ENCODE assay signal across 22 cellular contexts in the genomic region with DNA sequence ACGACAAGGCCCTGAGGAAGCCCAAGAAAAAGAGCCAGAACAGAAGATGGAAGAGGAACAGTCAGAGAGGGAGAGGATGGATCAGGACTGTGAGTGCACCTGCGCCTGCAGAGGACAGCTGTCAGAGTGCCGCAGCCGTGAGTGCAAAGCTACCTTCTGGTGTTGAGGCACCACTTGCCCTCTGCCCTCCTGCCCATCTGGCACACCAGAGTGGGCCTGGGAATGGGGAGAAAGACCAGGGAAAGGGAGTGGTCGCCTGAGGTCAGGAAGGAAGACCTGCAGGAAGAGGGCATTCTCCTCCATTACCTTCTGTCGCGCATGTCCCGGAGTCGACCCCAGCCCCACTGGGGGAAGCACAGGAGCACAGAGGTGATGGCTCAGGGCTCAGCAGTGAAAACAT. TPM values are rescaled to one million over a fixed set of nuclear protein-coding genes. Genes with fewer than 3 reads are reported as not detected.
"Had no signal": no experiment of that assay in that cellular context is flagged by ENCODE, and none has a peak within 500 bp of the region (broad histone marks: within the 10 kb centered on the region; RNA-seq: fewer than 3 reads in every experiment).

No MANE protein-coding gene starts in this region.

- H3K36me3 ChIP-seq: colonic mucosa, gastroesophageal sphincter, neutrophil, right lobe of liver, thyroid gland had no signal

- H3K9me3 ChIP-seq: colonic mucosa, esophagus muscularis mucosa, gastroesophageal sphincter, neutrophil, right lobe of liver, thyroid gland had no signal

- H3K27me3 ChIP-seq: colonic mucosa, esophagus muscularis mucosa, gastroesophageal sphincter, right lobe of liver, thyroid gland had no signal

- H3K36me3 Mint-ChIP-seq: immature natural killer cell; naive thymus-derived CD4-positive, alpha-beta T cell had no signal

- H3K4me1 ChIP-seq: colonic mucosa, parathyroid adenoma, right lobe of liver had no signal

- H3K27ac ChIP-seq: colonic mucosa, esophagus muscularis mucosa, gastroesophageal sphincter, neutrophil, parathyroid adenoma, right lobe of liver, thyroid gland had no signal

- H3K9me3 Mint-ChIP-seq: activated CD4-positive, alpha-beta T cell treated with anti-CD3 and anti-CD28 coated beads, Interleukin-2, amount 10 ng/mL, durations not matched to agents 24 days and 14 days; activated naive CD8-positive, alpha-beta T cell treated with anti-CD3 and anti-CD28 coated beads, Interleukin-2, amount 50 U/mL, for 24 hours; activated T-helper 1 cell treated with anti-CD3 and anti-CD28 coated beads, Interleukin-12 subunit alpha, Interleukin-12 subunit beta, Interleukin-2, Interleukin-4 antibody, amounts not matched to agents 30 ng/mL and 10 ng/mL and 1 ng/mL, durations not matched to agents 14 hours and 24 hours and 36 hours; brain; immature natural killer cell; naive thymus-derived CD4-positive, alpha-beta T cell had no signal

- H3K27me3 Mint-ChIP-seq: brain had no signal

- H3K4me3 ChIP-seq: colonic mucosa, esophagus muscularis mucosa, gastroesophageal sphincter, right lobe of liver, thyroid gland had no signal

- ATAC-seq: activated naive CD8-positive, alpha-beta T cell treated with anti-CD3 and anti-CD28 coated beads, Interleukin-2, amount 50 U/mL, for 24 hours; gastroesophageal sphincter; naive thymus-derived CD4-positive, alpha-beta T cell; right lobe of liver had no signal

- H3K27ac Mint-ChIP-seq: activated CD4-positive, alpha-beta T cell treated with anti-CD3 and anti-CD28 coated beads, Interleukin-2, amount 10 ng/mL, durations not matched to agents 24 days and 14 days; activated naive CD8-positive, alpha-beta T cell treated with anti-CD3 and anti-CD28 coated beads, Interleukin-2, amount 50 U/mL, for 24 hours; activated T-helper 1 cell treated with anti-CD3 and anti-CD28 coated beads, Interleukin-12 subunit alpha, Interleukin-12 subunit beta, Interleukin-2, Interleukin-4 antibody, amounts not matched to agents 30 ng/mL and 10 ng/mL and 1 ng/mL, durations not matched to agents 14 hours and 24 hours and 36 hours; immature natural killer cell had no signal

- H3K4me3 Mint-ChIP-seq: activated CD4-positive, alpha-beta T cell treated with anti-CD3 and anti-CD28 coated beads, Interleukin-2, amount 10 ng/mL, durations not matched to agents 24 days and 14 days; activated naive CD8-positive, alpha-beta T cell treated with anti-CD3 and anti-CD28 coated beads, Interleukin-2, amount 50 U/mL, for 24 hours; activated T-helper 1 cell treated with anti-CD3 and anti-CD28 coated beads, Interleukin-12 subunit alpha, Interleukin-12 subunit beta, Interleukin-2, Interleukin-4 antibody, amounts not matched to agents 30 ng/mL and 10 ng/mL and 1 ng/mL, durations not matched to agents 14 hours and 24 hours and 36 hours; brain; immature natural killer cell; naive thymus-derived CD4-positive, alpha-beta T cell had no signal

- DNase-seq: activated CD4-positive, alpha-beta T cell treated with anti-CD3 and anti-CD28 coated beads, Interleukin-2, amount 10 ng/mL, durations not matched to agents 24 days and 14 days; activated naive CD4-positive, alpha-beta T cell treated with Interleukin-2 at 50 U/mL for 16 hours; activated naive CD8-positive, alpha-beta T cell treated with anti-CD3 and anti-CD28 coated beads, Interleukin-2, amount 50 U/mL, for 24 hours; activated T-cell treated with anti-CD3 and anti-CD28 coated beads for 4 hours; anterior cingulate cortex; central memory CD4-positive, alpha-beta T cell; colonic mucosa; effector CD8-positive, alpha-beta T cell; immature natural killer cell; mesenchymal stem cell; small intestine; stimulated activated CD4-positive, alpha-beta T cell treated with anti-CD3 and anti-CD28 coated beads, Interleukin-15, amount 100 ng/mL, for 24 hours; stimulated activated CD4-positive, alpha-beta T cell treated with anti-CD3 and anti-CD28 coated beads, Interleukin-2, amount 100 ng/mL, for 48 hours; thyroid gland had no signal

RNA-seq across cellular contexts. Expression of a gene that starts 26.2 kb away (rescaled TPM):
- polyA plus RNA-seq: naive thymus-derived CD4-positive, alpha-beta T cell had no signal
